19 cellular contexts compared by ENCODE assay signal in genomic region chr19:47890865-47891621, GRCh38. TPM values are rescaled to one million over a fixed set of nuclear protein-coding genes. Genes with fewer than 3 reads are reported as not detected.
DNase-seq lines count a peak whose midpoint lies in the region; ATAC-seq, FAIRE-seq and TF ChIP-seq lines count a peak whose summit lies in the region.
"Had no signal": no experiment of that assay in that cellular context is flagged by ENCODE, and none has a peak within 500 bp of the region (broad histone marks: within the 10 kb centered on the region; RNA-seq: fewer than 3 reads in every experiment).

No MANE protein-coding gene starts in this region.

- H3K27me3 ChIP-seq in Peyer's patch (no peaks in the 10 kb centered on the region), H1 (replicated peaks in 1 of 4; ENCODE audit: control insufficient read depth in 3 of 4, extremely low read depth in 1 of 4, insufficient read depth in 3 of 4, low read length in 3 of 4) (no peaks in the 10 kb centered on the region), stomach (peaks cover 0 to 2% (median 2%) of the 10 kb centered on the region in 3 donors)
- H3K27me3 ChIP-seq: BLaER1 treated with 17β-estradiol and CSF1 and Interleukin-3, amounts not matched to agents 10 nM and 100 nM had no signal

- no peak overlapping the region for H2BK5ac ChIP-seq in H1 (ENCODE audit: low read depth, low read length)

- 89% methylated on average over 7 of the region's 7 CpGs; no CpG with 5 or more reads in 1 of the 2 experiments for WGBS in H1 (ENCODE audit: extremely low coverage in 1 of 2, insufficient coverage in 1 of 2, insufficient read length in 1 of 2, insufficient replicate concordance in 2 of 2, low coverage in 1 of 2, low lambda C conversion rate in 2 of 2, missing lambda C conversion rate in 1 of 2), 2 experiments
- WGBS in stomach, 5 donors = 52 to 65% (median 61%) methylated on average over 7 of the region's 7 CpGs

- no peak overlapping the region for H2AK5ac ChIP-seq in H1 (ENCODE audit: low read depth, low read length)

- H3K27ac Mint-ChIP-seq in mesothelial cell of epicardium = peak overlapping the region; percentile 92

- H2BK15ac ChIP-seq in H1 (ENCODE audit: low read length) = no peak overlapping the region

- no peak for ATAC-seq in HG03378 (IDR thresholded peaks at IDR 0.05; ENCODE audit: unreplicated experiment)
- ATAC-seq: SK-N-SH treated with all-trans-retinoic acid at 6 μM for 48 hours had no signal

- no peak overlapping the region for H2BK20ac ChIP-seq in H1 (ENCODE audit: low read length)

- no peak overlapping the region for H2AFZ ChIP-seq in H1 (ENCODE audit: low read length)
- H2AFZ ChIP-seq: GM23248 had no signal

- intact Hi-C loops in stomach (cut with DNase I; ENCODE audit: low total_unique reads) = no loop called here

- H3K23me2 ChIP-seq in H1 (ENCODE audit: low read depth, low read length) = no peaks in the 10 kb centered on the region

- TF ChIP-seq EP300 in H1 (IDR thresholded peaks at IDR 0.05; ENCODE audit: borderline replicate concordance in 1 of 2, low read depth in 2 of 2, low read length in 2 of 2) (no peak), stomach (IDR thresholded peaks at IDR 0.05) (no peak)

- no peak for FAIRE-seq in H1 (lab: Jason Lieb, UNC)
- FAIRE-seq: G401.6 had no signal

- no peak overlapping the region for H3K14ac ChIP-seq in H1 (ENCODE audit: insufficient read length)

- DNase-seq in Peyer's patch (peak in 1 of 3 donors; percentile 6), H1 (ENCODE audit: low read depth in 1 of 2, low spot score in 2 of 2) (no peak), mesothelial cell of epicardium (ENCODE audit: low spot score in 2 of 2, unreplicated experiment in 2 of 2) (no peak), stomach (no peak), NCI-H2171 (lab: John Stamatoyannopoulos, UW) (no peak), GM19240 (ENCODE audit: insufficient read length, low spot score) (no peak)
- no peak for DNase-seq in activated CD4-positive, alpha-beta T cell treated with anti-CD3 and anti-CD28 coated beads for 1 hour
- DNase-seq: DND-41, GM23248, HCEC 1CT, NCI-H1694 treated with DMSO at 0.1 percent for 48 hours, NCI-H2107, NCI-H524, RPMI8226, SHP77 treated with DMSO at 0.1 percent for 48 hours had no signal

- TF ChIP-seq CTCF in Peyer's patch (IDR thresholded peaks at IDR 0.05) = no peak
- TF ChIP-seq CTCF in H1 (IDR thresholded peaks at IDR 0.05; ENCODE audit: control extremely low read depth in 1 of 3, insufficient read depth in 1 of 3, low read depth in 1 of 3, low read length in 3 of 3) = no peak
- no peak for TF ChIP-seq CTCF in mesothelial cell of epicardium (IDR thresholded peaks at IDR 0.05; ENCODE audit: unreplicated experiment)
- no peak for TF ChIP-seq CTCF in stomach (IDR thresholded peaks at IDR 0.05)

- no peak overlapping the region for H3K4me3 Mint-ChIP-seq in mesothelial cell of epicardium

- no peaks in the 10 kb centered on the region for H3K79me1 ChIP-seq in H1 (ENCODE audit: low read depth, low read length)

- H3K9me3 Mint-ChIP-seq in mesothelial cell of epicardium = peaks cover 9% of the 10 kb centered on the region

- H3K79me2 ChIP-seq in H1 (ENCODE audit: control insufficient read depth in 1 of 2, insufficient read depth in 2 of 2, low read length in 2 of 2) = no peaks in the 10 kb centered on the region

- H3K4me1 ChIP-seq in Peyer's patch = peaks cover 0 to 4% (median 0%) of the 10 kb centered on the region in 4 donors
- peaks cover 0 to 4% (median 0%) of the 10 kb centered on the region in 4 experiments; a peak in 3 of 7 replicates for H3K4me1 ChIP-seq in H1 (replicated peaks in 1 of 4; ENCODE audit: control insufficient read depth in 3 of 4, insufficient read depth in 4 of 4, low read length in 3 of 4)
- H3K4me1 ChIP-seq in stomach = peaks cover 0 to 14% (median 3%) of the 10 kb centered on the region in 4 donors
- H3K4me1 ChIP-seq: BLaER1 treated with 17β-estradiol and CSF1 and Interleukin-3, amounts not matched to agents 10 nM and 100 nM had no signal

- H3K9me3 ChIP-seq in Peyer's patch (no peaks in the 10 kb centered on the region), H1 (ENCODE audit: insufficient read depth in 2 of 2, low read depth in 1 of 2, low read length in 1 of 2) (no peaks in the 10 kb centered on the region), stomach (peaks cover 0 to 10% (median 2%) of the 10 kb centered on the region in 4 donors)

- H3K27ac ChIP-seq in Peyer's patch (peak overlapping the region in 3 of 4 donors; percentile 16 to 56 (median 41)), H1 (ENCODE audit: low read depth, low read length) (0 out of 2 replicates have a peak overlapping the region, but pooled peaks have one; percentile 66), stomach (peak overlapping the region in 3 of 5 donors; percentile 20 to 50 (median 42))
- H3K27ac ChIP-seq: BLaER1 treated with 17β-estradiol and CSF1 and Interleukin-3, amounts not matched to agents 10 nM and 100 nM; GM23248 had no signal

- POLR2A ChIA-PET in H1 (lab: Charles Lee; ENCODE audit: partially characterized antibody) = no interaction called here

- peaks cover 2% of the 10 kb centered on the region for H3K36me3 Mint-ChIP-seq in mesothelial cell of epicardium

- H3K9ac ChIP-seq in H1 (replicated peaks in 1 of 4; ENCODE audit: extremely low read depth in 1 of 4, low read depth in 3 of 4, low read length in 3 of 4) = no peak overlapping the region
- H3K9ac ChIP-seq: BLaER1 treated with 17β-estradiol and CSF1 and Interleukin-3, amounts not matched to agents 10 nM and 100 nM; GM23248 had no signal

- H3K27me3 Mint-ChIP-seq in mesothelial cell of epicardium (ENCODE audit: low read depth) = no peaks in the 10 kb centered on the region

- H4K20me1 ChIP-seq in H1 (replicated peaks in 1 of 2; ENCODE audit: control insufficient read depth in 1 of 2, insufficient read depth in 2 of 2, low read length in 2 of 2) = no peaks in the 10 kb centered on the region
- H4K20me1 ChIP-seq: BLaER1 treated with 17β-estradiol and CSF1 and Interleukin-3, amounts not matched to agents 10 nM and 100 nM had no signal

- H3K4me3 ChIP-seq in Peyer's patch (no peak overlapping the region), H1 (ENCODE audit: extremely low read depth in 1 of 4, insufficient read depth in 2 of 4, low read depth in 3 of 4, low read length in 4 of 4) (no peak overlapping the region), stomach (no peak overlapping the region)
- H3K4me3 ChIP-seq: BLaER1 treated with 17β-estradiol and CSF1 and Interleukin-3, amounts not matched to agents 10 nM and 100 nM; GM23248 had no signal

- H4K5ac ChIP-seq in H1 (ENCODE audit: insufficient read length, low read depth, low read length) = no peak overlapping the region

- H2BK120ac ChIP-seq in H1 (replicated peaks; ENCODE audit: low read depth, low read length) = no peak overlapping the region

- no peak overlapping the region for H4K8ac ChIP-seq in H1 (ENCODE audit: extremely low read depth, insufficient read depth, low read length)

- H2BK12ac ChIP-seq in H1 (ENCODE audit: low read depth, low read length) = no peak overlapping the region

- peaks cover 17% of the 10 kb centered on the region for H3K4me1 Mint-ChIP-seq in mesothelial cell of epicardium

- TF ChIP-seq POLR2A in Peyer's patch (IDR thresholded peaks at IDR 0.05) (no peak), H1 (IDR thresholded peaks at IDR 0.05; ENCODE audit: control extremely low read depth in 1 of 2, low read depth in 2 of 2, low read length in 2 of 2) (no peak), stomach (IDR thresholded peaks at IDR 0.05) (no peak)

- no peak overlapping the region for H3K56ac ChIP-seq in H1 (replicated peaks; ENCODE audit: insufficient read length, low read depth, low read length)

- H3K36me3 ChIP-seq in Peyer's patch (no peaks in the 10 kb centered on the region), H1 (ENCODE audit: control insufficient read depth in 2 of 4, insufficient read depth in 4 of 4, low read length in 3 of 4) (no peaks in the 10 kb centered on the region), stomach (no peaks in the 10 kb centered on the region)
- H3K36me3 ChIP-seq: BLaER1 treated with 17β-estradiol and CSF1 and Interleukin-3, amounts not matched to agents 10 nM and 100 nM had no signal

- H4K91ac ChIP-seq in H1 (replicated peaks; ENCODE audit: insufficient read length, low read length) = no peak overlapping the region

- H3K4me2 ChIP-seq in H1 (ENCODE audit: insufficient read depth in 1 of 2, low read depth in 2 of 2, low read length in 2 of 2) = no peak overlapping the region
- H3K4me2 ChIP-seq: BLaER1 treated with 17β-estradiol and CSF1 and Interleukin-3, amounts not matched to agents 10 nM and 100 nM had no signal

- H3K18ac ChIP-seq in H1 (ENCODE audit: extremely low read depth, low read length) = no peak overlapping the region

- no peak overlapping the region for H3K4ac ChIP-seq in H1 (replicated peaks; ENCODE audit: insufficient read length, low read depth, low read length)

- no peak overlapping the region for H3K23ac ChIP-seq in H1 (ENCODE audit: insufficient read length)

- TF ChIP-seq RAD21 in H1 (IDR thresholded peaks at IDR 0.05 in 1 of 2, conservative IDR thresholded peaks at IDR 0.05 in 1 of 2; ENCODE audit: low read depth in 2 of 2, low read length in 2 of 2) = no peak

- CTCF ChIA-PET in H1 (lab: Charles Lee; ENCODE audit: partially characterized antibody) = interaction anchor here (0.8 to 1.1 kb wide), 2 partner anchors 15 to 26 kb away, joined by 3 to 4 read pairs; no protein-coding TSS in a partner anchor

RNA-seq across cellular contexts. Expression of gene SULT2A1, which starts 4.9 kb away (rescaled TPM):
- total RNA-seq in Peyer's patch = 100 to 1,000 TPM in 1 of 4 donors, 10 to 100 TPM in 2, not detected in 1; 22.3 to 126 (median 55.8) TPM
- total RNA-seq in H1 (2021; fragmentation: NEBNext Ultra II Directional; extraction: Animal tissue kit (Norgen Biotek cat#: 25700)) = not detected in 2 replicates
- not detected in 2 replicates for polyA plus RNA-seq in H1 (2011; rRNA removed)
- polyA plus RNA-seq in H1 (2011; cell fraction: cytosol; rRNA removed) = not detected
- polyA plus RNA-seq in H1 (2011; cell fraction: nucleus; rRNA removed) = not detected
- polyA plus RNA-seq in H1 (2012, experiment 1 of 2) = not detected in 4 replicates
- polyA plus RNA-seq in H1 (2012, experiment 2 of 2) = not detected
- not detected for polyA plus RNA-seq in H1 (2013, experiment 1 of 2)
- not detected for polyA plus RNA-seq in H1 (2013, experiment 2 of 2)
- polyA minus RNA-seq in H1 (2011; rRNA and poly(A)+ RNA removed) = not detected in 2 replicates
- not detected for polyA minus RNA-seq in H1 (2011; cell fraction: cytosol; rRNA and poly(A)+ RNA removed)
- polyA minus RNA-seq in H1 (2011; cell fraction: nucleus; rRNA and poly(A)+ RNA removed) = not detected
- total RNA-seq in mesothelial cell of epicardium = 0.13 TPM in 1 of 3 replicates, not detected in the others
- total RNA-seq in stomach = 10 to 100 TPM in 1 of 5 donors, 1 to 10 TPM in 1, not detected in 3; 6.8 to 13.4 TPM
- polyA plus RNA-seq in stomach = 10 to 100 TPM in 1 of 3 donors, 1 to 10 TPM in 1, under 1 TPM in 1; 0.48 to 16.5 (median 8.5) TPM
- total RNA-seq: GM23248 had no signal
- polyA plus RNA-seq: GM23248 had no signal

RNA-seq across cellular contexts. Expression of gene TPRX2, which starts 32.0 kb away (rescaled TPM):
- total RNA-seq in Peyer's patch (not detected), mesothelial cell of epicardium (not detected in 3 replicates), stomach (not detected)
- not detected in 2 replicates for total RNA-seq in H1 (2021; fragmentation: NEBNext Ultra II Directional; extraction: Animal tissue kit (Norgen Biotek cat#: 25700))
- polyA plus RNA-seq in H1 (2011; rRNA removed) (not detected in 2 replicates), stomach (not detected)
- polyA plus RNA-seq in H1 (2011; cell fraction: cytosol; rRNA removed) = not detected
- not detected for polyA plus RNA-seq in H1 (2011; cell fraction: nucleus; rRNA removed)
- polyA plus RNA-seq in H1 (2012, experiment 1 of 2) = not detected in 4 replicates
- not detected for polyA plus RNA-seq in H1 (2012, experiment 2 of 2)
- 0.10 TPM for polyA plus RNA-seq in H1 (2013, experiment 1 of 2)
- polyA plus RNA-seq in H1 (2013, experiment 2 of 2) = not detected
- not detected in 2 replicates for polyA minus RNA-seq in H1 (2011; rRNA and poly(A)+ RNA removed)
- polyA minus RNA-seq in H1 (2011; cell fraction: cytosol; rRNA and poly(A)+ RNA removed) = not detected
- polyA minus RNA-seq in H1 (2011; cell fraction: nucleus; rRNA and poly(A)+ RNA removed) = not detected
- total RNA-seq: GM23248 had no signal
- polyA plus RNA-seq: GM23248 had no signal
